1 cellular context compared by ENCODE assay signal in genomic region chr14:36654185-36655053, GRCh38.
TF ChIP-seq lines count a peak whose summit lies in the region.

No MANE protein-coding gene starts in this region.

TF ChIP-seq in HepG2, 621 proteins besides CTCF, POLR2A, EP300 and RAD21:
- TF ChIP-seq ZNF619 (CRISPR knock-in tag; IDR thresholded peaks at IDR 0.05), result 0 out of 2 replicates have a peak, but pooled peaks have one; percentile 43
- 0 out of 2 replicates have a peak, but pooled peaks have one; percentile 30 for TF ChIP-seq MXD1 (CRISPR knock-in tag; IDR thresholded peaks at IDR 0.05)
- no peak for TF ChIP-seq RORA (CRISPR knock-in tag; IDR thresholded peaks at IDR 0.05)
